Comparison of ENCODE assay signal across 8 cellular contexts in the genomic region with DNA sequence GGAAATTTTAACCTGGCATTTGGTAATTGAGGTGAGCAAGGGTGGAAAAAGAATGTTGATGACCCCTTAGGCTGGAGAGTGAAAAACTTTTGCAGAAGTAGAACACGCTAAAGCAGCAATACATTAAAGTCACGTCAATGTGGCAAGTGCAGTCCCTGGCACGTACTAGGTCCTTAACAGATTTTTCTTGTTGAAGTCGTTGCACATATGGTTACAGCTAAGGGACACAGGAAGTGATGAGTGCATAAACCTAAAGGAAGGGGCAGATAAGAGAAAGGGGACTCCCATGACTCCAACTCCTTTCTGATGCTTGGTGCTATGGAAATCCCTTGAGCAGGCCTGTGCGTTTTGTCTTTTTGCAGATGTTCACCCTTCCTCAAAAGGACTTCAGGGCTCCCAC. TPM values are rescaled to one million over a fixed set of nuclear protein-coding genes. Genes with fewer than 3 reads are reported as not detected.
A peak's percentile ranks its signal among the peaks of the same experiment; 100 is the strongest.
DNase-seq lines count a peak whose midpoint lies in the region; ATAC-seq and TF ChIP-seq lines count a peak whose summit lies in the region.

No MANE protein-coding gene starts in this region.

- H3K4me3 Mint-ChIP-seq in IgD-negative memory B cell (peak overlapping the region; percentile 43 to 96 (median 94)), mesothelial cell of epicardium (peak overlapping the region; percentile 87)
- H3K4me3 Mint-ChIP-seq in activated naive CD8-positive, alpha-beta T cell treated with anti-CD3 and anti-CD28 coated beads, Interleukin-2, amount 10 ng/mL, durations not matched to agents 7 days and 5 days: peak overlapping the region; percentile 82

- H3K4me3 ChIP-seq in ACC112 (ENCODE audit: low read depth, low read length): peak overlapping the region; percentile 92

- peak overlapping the region; percentile 87; the same call in 1 of the 2 replicates for H3K27ac ChIP-seq in ACC112 (ENCODE audit: low read depth, low read length)

- DNase-seq in activated naive CD8-positive, alpha-beta T cell treated with anti-CD3 and anti-CD28 coated beads, Interleukin-2, amount 10 ng/mL, durations not matched to agents 7 days and 5 days: no peak
- DNase-seq in mesothelial cell of epicardium (ENCODE audit: low spot score in 2 of 2, unreplicated experiment in 2 of 2) (no peak), NCI-H345 (lab: John Stamatoyannopoulos, UW) (no peak), GM10266 (ENCODE audit: extremely low spot score) (no peak)

- TF ChIP-seq CTCF in mesothelial cell of epicardium (IDR thresholded peaks at IDR 0.05; ENCODE audit: unreplicated experiment): no peak
- no peak for TF ChIP-seq CTCF in GM10266 (IDR thresholded peaks at IDR 0.05; ENCODE audit: control insufficient read depth, insufficient read depth, low read depth, missing control alignments)

- peak overlapping the region in 1 of 3 donors; percentile 78 for H3K27ac Mint-ChIP-seq in IgD-negative memory B cell
- no peak overlapping the region for H3K27ac Mint-ChIP-seq in activated naive CD8-positive, alpha-beta T cell treated with anti-CD3 and anti-CD28 coated beads, Interleukin-2, amount 10 ng/mL, durations not matched to agents 7 days and 5 days
- H3K27ac Mint-ChIP-seq in mesothelial cell of epicardium: peak overlapping the region; percentile 90

- H3K36me3 Mint-ChIP-seq in IgD-negative memory B cell: peaks cover 5% of the 10 kb centered on the region
- H3K36me3 Mint-ChIP-seq in activated naive CD8-positive, alpha-beta T cell treated with anti-CD3 and anti-CD28 coated beads, Interleukin-2, amount 10 ng/mL, durations not matched to agents 7 days and 5 days: peaks cover 9% of the 10 kb centered on the region
- H3K36me3 Mint-ChIP-seq in mesothelial cell of epicardium: peaks cover 16% of the 10 kb centered on the region

- no peaks in the 10 kb centered on the region for H3K27me3 Mint-ChIP-seq in IgD-negative memory B cell
- peaks cover 2% of the 10 kb centered on the region for H3K27me3 Mint-ChIP-seq in activated naive CD8-positive, alpha-beta T cell treated with anti-CD3 and anti-CD28 coated beads, Interleukin-2, amount 10 ng/mL, durations not matched to agents 7 days and 5 days
- no peaks in the 10 kb centered on the region for H3K27me3 Mint-ChIP-seq in mesothelial cell of epicardium (ENCODE audit: low read depth)

- no peak for ATAC-seq in activated naive CD8-positive, alpha-beta T cell treated with anti-CD3 and anti-CD28 coated beads, Interleukin-2, amount 10 ng/mL, durations not matched to agents 7 days and 5 days (ENCODE audit: low read depth)
- ATAC-seq in activated CD4-positive, CD25-positive, alpha-beta regulatory T cell treated with anti-CD3 and anti-CD28 coated beads, Interleukin-2, amount 50 U/mL, for 24 hours: no peak
- ATAC-seq in HG03378 (IDR thresholded peaks at IDR 0.05; ENCODE audit: unreplicated experiment): no peak

- no peaks in the 10 kb centered on the region for H3K27me3 ChIP-seq in ACC112 (ENCODE audit: insufficient read depth, low read length)

- POLR2A ChIA-PET in activated naive CD8-positive, alpha-beta T cell treated with anti-CD3 and anti-CD28 coated beads, Interleukin-2, amount 10 ng/mL, durations not matched to agents 7 days and 5 days (lab: Charles Lee): interaction anchor here (1.7 kb wide), 1 partner anchor 387 kb away, joined by 4 read pairs; a partner anchor contains a TSS

- H3K4me1 ChIP-seq in ACC112 (ENCODE audit: control insufficient read depth, insufficient read depth, low read length, unreplicated experiment): peaks cover 13% of the 10 kb centered on the region

- H3K9me3 Mint-ChIP-seq in IgD-negative memory B cell: no peaks in the 10 kb centered on the region
- no peaks in the 10 kb centered on the region for H3K9me3 Mint-ChIP-seq in activated naive CD8-positive, alpha-beta T cell treated with anti-CD3 and anti-CD28 coated beads, Interleukin-2, amount 10 ng/mL, durations not matched to agents 7 days and 5 days
- no peaks in the 10 kb centered on the region for H3K9me3 Mint-ChIP-seq in mesothelial cell of epicardium

- peaks cover 7 to 21% (median 18%) of the 10 kb centered on the region in 3 donors for H3K4me1 Mint-ChIP-seq in IgD-negative memory B cell
- peaks cover 17% of the 10 kb centered on the region for H3K4me1 Mint-ChIP-seq in activated naive CD8-positive, alpha-beta T cell treated with anti-CD3 and anti-CD28 coated beads, Interleukin-2, amount 10 ng/mL, durations not matched to agents 7 days and 5 days
- H3K4me1 Mint-ChIP-seq in mesothelial cell of epicardium: peaks cover 21% of the 10 kb centered on the region

- no peaks in the 10 kb centered on the region for H3K36me3 ChIP-seq in ACC112 (ENCODE audit: insufficient read depth, low read length)

- no peak overlapping the region for H2AFZ ChIP-seq in ACC112 (ENCODE audit: low read length, unreplicated experiment)

- H3K79me2 ChIP-seq in ACC112 (ENCODE audit: control insufficient read depth, insufficient read depth, low read length, unreplicated experiment): no peaks in the 10 kb centered on the region

RNA-seq across cellular contexts. Expression of a gene that starts 1.2 kb away (rescaled TPM):
- polyA plus RNA-seq in IgD-negative memory B cell: 2.1 TPM
- 10 to 100 TPM; 14.3 to 14.5 TPM for total RNA-seq in activated naive CD8-positive, alpha-beta T cell treated with anti-CD3 and anti-CD28 coated beads, Interleukin-2, amount 10 ng/mL, durations not matched to agents 7 days and 5 days
- total RNA-seq in mesothelial cell of epicardium: 54.2 to 60.1 TPM (median 58.3 TPM) in 3 replicates

RNA-seq across cellular contexts. Expression of a gene that starts 19.5 kb away (rescaled TPM):
- polyA plus RNA-seq in IgD-negative memory B cell: 0.19 TPM
- total RNA-seq in activated naive CD8-positive, alpha-beta T cell treated with anti-CD3 and anti-CD28 coated beads, Interleukin-2, amount 10 ng/mL, durations not matched to agents 7 days and 5 days: not detected
- total RNA-seq in mesothelial cell of epicardium: not detected in 3 replicates

RNA-seq across cellular contexts. Expression of a gene that starts 28.2 kb away (rescaled TPM):
- 21.9 TPM for polyA plus RNA-seq in IgD-negative memory B cell
- 10 to 100 TPM; 26.3 to 28.8 TPM for total RNA-seq in activated naive CD8-positive, alpha-beta T cell treated with anti-CD3 and anti-CD28 coated beads, Interleukin-2, amount 10 ng/mL, durations not matched to agents 7 days and 5 days
- total RNA-seq in mesothelial cell of epicardium: 74.9 to 77.7 TPM (median 75.0 TPM) in 3 replicates
